In genomic region chr5:148541054-148541835, GRCh38 we compare ENCODE assay signal across 35 cellular contexts.
DNase-seq lines count a peak whose midpoint lies in the region; ATAC-seq, FAIRE-seq and TF ChIP-seq lines count a peak whose summit lies in the region.
"Had no signal": no experiment of that assay in that cellular context is flagged by ENCODE, and none has a peak within 500 bp of the region (broad histone marks: within the 10 kb centered on the region; RNA-seq: fewer than 3 reads in every experiment).

No MANE protein-coding gene starts in this region.

- no peaks in the 10 kb centered on the region for H3K79me2 ChIP-seq in astrocyte (ENCODE audit: insufficient read depth, low read length)

- H4K20me1 ChIP-seq in astrocyte (ENCODE audit: insufficient read depth, low read length), result no peaks in the 10 kb centered on the region

- H3K9ac ChIP-seq in astrocyte (ENCODE audit: low read length), result no peak overlapping the region
- H3K9ac ChIP-seq: GM23248, SK-N-SH had no signal

- no peak overlapping the region for H3K27ac ChIP-seq in astrocyte (ENCODE audit: low read depth, low read length)
- H3K27ac ChIP-seq: A549, dorsolateral prefrontal cortex, GM23248, pancreas, thoracic aorta had no signal

- H3K27ac Mint-ChIP-seq in astrocyte (ENCODE audit: unreplicated experiment), result peak overlapping the region; percentile 59
- H3K27ac Mint-ChIP-seq: activated T-cell treated with anti-CD3 and anti-CD28 coated beads, Interleukin-2, amount 50 U/mL, for 72 hours; immature natural killer cell; stimulated activated naive CD8-positive, alpha-beta T cell treated with anti-CD3 and anti-CD28 coated beads, Interleukin-15, Interleukin-2, amounts not matched to agents 100 ng/mL and 50 ng/mL, for 24 hours had no signal

- no peaks in the 10 kb centered on the region for H3K4me1 ChIP-seq in astrocyte (ENCODE audit: insufficient read depth, low read length)
- H3K4me1 ChIP-seq: A549, pancreas had no signal

- H3K4me1 Mint-ChIP-seq in astrocyte (ENCODE audit: low read depth, unreplicated experiment), result peaks cover 28% of the 10 kb centered on the region
- H3K4me1 Mint-ChIP-seq: immature natural killer cell, neural crest cell had no signal

- H3K27me3 ChIP-seq in astrocyte (ENCODE audit: insufficient read depth, low read length), result peaks cover 2% of the 10 kb centered on the region
- H3K27me3 ChIP-seq: dorsolateral prefrontal cortex, pancreas had no signal

- TF ChIP-seq CTCF in GM12865 (IDR thresholded peaks at IDR 0.05; ENCODE audit: insufficient read depth, low read depth, low read length, missing control alignments), result no peak
- no peak for TF ChIP-seq CTCF in astrocyte (IDR thresholded peaks at IDR 0.05; ENCODE audit: insufficient read depth, low read depth, low read length)

- H3K4me2 ChIP-seq in astrocyte (ENCODE audit: low read length), result no peak overlapping the region
- H3K4me2 ChIP-seq: A549, SK-N-SH had no signal

- FAIRE-seq in astrocyte (lab: Jason Lieb, UNC), result no peak
- FAIRE-seq: A549, endometrium, pancreas had no signal

- H3K36me3 Mint-ChIP-seq in astrocyte (ENCODE audit: low read depth, unreplicated experiment), result peaks cover 1% of the 10 kb centered on the region
- H3K36me3 Mint-ChIP-seq: immature natural killer cell had no signal

- intact Hi-C loops in left cardiac atrium (cut with DNase I), result loop anchor here in 1 of 2 donors (5.0 kb wide), 1 partner anchor 84 kb away; no protein-coding TSS in a partner anchor

- H3K4me3 Mint-ChIP-seq in astrocyte (ENCODE audit: unreplicated experiment), result no peak overlapping the region
- H3K4me3 Mint-ChIP-seq: activated T-cell treated with anti-CD3 and anti-CD28 coated beads, Interleukin-2, amount 50 U/mL, for 72 hours; immature natural killer cell; neural crest cell; stimulated activated naive CD8-positive, alpha-beta T cell treated with anti-CD3 and anti-CD28 coated beads, Interleukin-15, Interleukin-2, amounts not matched to agents 100 ng/mL and 50 ng/mL, for 24 hours had no signal

- peaks cover 2% of the 10 kb centered on the region for H3K9me3 ChIP-seq in astrocyte (ENCODE audit: insufficient read depth, low read depth, low read length)
- H3K9me3 ChIP-seq: A549, pancreas, SK-N-SH, thoracic aorta had no signal

- ATAC-seq in HG02798 (IDR thresholded peaks at IDR 0.05; ENCODE audit: poor library complexity, unreplicated experiment), result peak; percentile 58
- peak; percentile 73 to 92 for ATAC-seq in left cardiac atrium
- no peak for ATAC-seq in HG03196 (IDR thresholded peaks at IDR 0.05; ENCODE audit: unreplicated experiment)
- ATAC-seq: A549; activated T-cell treated with anti-CD3 and anti-CD28 coated beads, Interleukin-2, amount 50 U/mL, for 72 hours; left colon; pancreas had no signal

- peak; percentile 2 for DNase-seq in GM12865 (ENCODE audit: low read depth)
- DNase-seq in astrocyte (ENCODE audit: low read depth), result no peak
- DNase-seq in left cardiac atrium, result no peak
- DNase-seq in activated T-cell treated with anti-CD3 and anti-CD28 coated beads for 4 hours, result no peak
- DNase-seq in activated CD4-positive, alpha-beta T cell treated with anti-CD3 and anti-CD28 coated beads for 4 hours, result no peak
- DNase-seq in activated gamma-delta T cell treated with Interleukin-2 at 50 U/mL for 16 hours, result no peak
- DNase-seq: activated CD4-positive, alpha-beta T cell treated with anti-CD3 and anti-CD28 coated beads, Interleukin-2, amount 50 U/mL, for 4 hours; activated CD4-positive, CD25-positive, alpha-beta regulatory T cell; activated naive CD4-positive, alpha-beta T cell treated with Interleukin-2 at 50 U/mL for 16 hours; activated T-cell treated with anti-CD3 and anti-CD28 coated beads, Interleukin-2, amount 50 U/mL, for 72 hours; Calu3; DMS79 treated with DMSO at 0.1 percent for 48 hours; dorsolateral prefrontal cortex; GDM1; hypothalamus; immature natural killer cell; KG1; left colon; mesenchymal stem cell; NCI-H1417; NCI-H2081; NCI-H526; NK-92 treated with Interleukin-12 subunit alpha and Interleukin-12 subunit beta, amount 100 ng/mL, for 24 hours; pancreas; retina; SK-N-SH; stimulated activated CD4-positive, alpha-beta T cell treated with anti-CD3 and anti-CD28 coated beads, Interleukin-2, amount 100 ng/mL, for 24 hours had no signal

- no peaks in the 10 kb centered on the region for H3K36me3 ChIP-seq in astrocyte (ENCODE audit: insufficient read depth, low read length)
- H3K36me3 ChIP-seq: pancreas, thoracic aorta had no signal

- H3K4me3 ChIP-seq in GM12865 (ENCODE audit: low read depth, low read length), result no peak overlapping the region
- H3K4me3 ChIP-seq in astrocyte (ENCODE audit: insufficient read depth, low read depth, low read length), result no peak overlapping the region
- H3K4me3 ChIP-seq: A549, dorsolateral prefrontal cortex, GM23248, pancreas, thoracic aorta had no signal

- no peak overlapping the region for H2AFZ ChIP-seq in astrocyte (ENCODE audit: low read depth, low read length)
- H2AFZ ChIP-seq: GM23248 had no signal

- no peaks in the 10 kb centered on the region for H3K9me3 Mint-ChIP-seq in astrocyte (ENCODE audit: unreplicated experiment)
- H3K9me3 Mint-ChIP-seq: neural crest cell; stimulated activated naive CD8-positive, alpha-beta T cell treated with anti-CD3 and anti-CD28 coated beads, Interleukin-15, Interleukin-2, amounts not matched to agents 100 ng/mL and 50 ng/mL, for 24 hours had no signal

- H3K27me3 Mint-ChIP-seq in astrocyte (ENCODE audit: low read depth, unreplicated experiment), result peaks cover 7% of the 10 kb centered on the region
